ENCODE assay signal across 18 cellular contexts in genomic region chr11:35932641-35933571, GRCh38. TPM values are rescaled to one million over a fixed set of nuclear protein-coding genes. Genes with fewer than 3 reads are reported as not detected.
A peak's percentile ranks its signal among the peaks of the same experiment; 100 is the strongest.
DNase-seq lines count a peak whose midpoint lies in the region; ATAC-seq, FAIRE-seq and TF ChIP-seq lines count a peak whose summit lies in the region.
"Had no signal": no experiment of that assay in that cellular context is flagged by ENCODE, and none has a peak within 500 bp of the region (broad histone marks: within the 10 kb centered on the region; RNA-seq: fewer than 3 reads in every experiment).

No MANE protein-coding gene starts in this region.

- ATAC-seq in HepG2 (no peak), GM21526 (IDR thresholded peaks at IDR 0.05; ENCODE audit: low FRiP score, unreplicated experiment) (no peak)
- no peak for ATAC-seq in stimulated activated naive B cell treated with anti-CD40 and anti-IgM and Interleukin-4, amounts not matched to agents 10 μg/mL and 1 μg/mL and 100 μg/mL, for 72 hours (replicated peaks)
- ATAC-seq: activated CD8-positive, alpha-beta T cell treated with anti-CD3 and anti-CD28 coated beads, Interleukin-2, amount 10 ng/mL, durations not matched to agents 7 days and 5 days; gastrocnemius medialis had no signal

- WGBS in HepG2 (ENCODE audit: low lambda C conversion rate): 15% methylated on average over 6 of the region's 6 CpGs

- H3K9me3 ChIP-seq in HepG2 (ENCODE audit: low read length): no peaks in the 10 kb centered on the region
- H3K9me3 ChIP-seq: BE2C, gastrocnemius medialis had no signal

- DNase-seq in GF-D8 (lab: John Stamatoyannopoulos, UW) (peak; percentile 75), NOMO-1 treated with dmso at 0.1 percent for 144 hours (lab: John Stamatoyannopoulos, UW; ENCODE audit: unreplicated experiment) (peak; percentile 77), brain microvascular endothelial cell (peak; percentile 11), HepG2 (ENCODE audit: low spot score) (no peak), NCI-H1105 treated with DMSO at 0.1 percent for 48 hours (lab: John Stamatoyannopoulos, UW) (no peak), LoVo (ENCODE audit: low spot score) (no peak)
- no peak for DNase-seq in stimulated activated naive B cell treated with anti-CD40 and anti-IgM and Interleukin-4, amounts not matched to agents 10 μg/mL and 1 μg/mL and 100 μg/mL, for 72 hours
- DNase-seq: activated CD8-positive, alpha-beta T cell treated with anti-CD3 and anti-CD28 coated beads, Interleukin-2, amount 10 ng/mL, durations not matched to agents 7 days and 5 days; activated effector memory CD4-positive, alpha-beta T cell treated with Interleukin-2 at 50 U/mL for 16 hours; BE2C; DMS79 treated with DMSO at 0.1 percent for 48 hours; gastrocnemius medialis; immature natural killer cell; NCI-H524 treated with DMSO at 0.1 percent for 48 hours had no signal

- FAIRE-seq in HepG2 (lab: Jason Lieb, UNC): no peak
- FAIRE-seq: astrocyte, GM12891 had no signal

- H3K4me3 ChIP-seq in brain microvascular endothelial cell (ENCODE audit: low read depth, low read length) (no peak overlapping the region), HepG2 (replicated peaks in 1 of 3; ENCODE audit: insufficient read depth in 1 of 3, low read depth in 2 of 3, low read length in 3 of 3) (no peak overlapping the region)
- H3K4me3 ChIP-seq: gastrocnemius medialis, tibial nerve had no signal

- peaks cover 0 to 5% of the 10 kb centered on the region in 2 donors for H3K9me3 Mint-ChIP-seq in stimulated activated naive B cell treated with anti-CD40 and anti-IgM and Interleukin-4, amounts not matched to agents 10 μg/mL and 1 μg/mL and 100 μg/mL, for 72 hours
- H3K9me3 Mint-ChIP-seq: immature natural killer cell had no signal

- no peaks in the 10 kb centered on the region for H3K4me1 Mint-ChIP-seq in stimulated activated naive B cell treated with anti-CD40 and anti-IgM and Interleukin-4, amounts not matched to agents 10 μg/mL and 1 μg/mL and 100 μg/mL, for 72 hours
- H3K4me1 Mint-ChIP-seq: immature natural killer cell had no signal

- no peak for TF ChIP-seq POLR2A in HepG2 (IDR thresholded peaks at IDR 0.05; ENCODE audit: insufficient read depth in 1 of 2, low read depth in 2 of 2, low read length in 2 of 2)

- H3K4me1 ChIP-seq in HepG2 (ENCODE audit: insufficient read depth, low read length): no peaks in the 10 kb centered on the region
- H3K4me1 ChIP-seq: BE2C, tibial nerve had no signal

- no peaks in the 10 kb centered on the region for H3K36me3 Mint-ChIP-seq in stimulated activated naive B cell treated with anti-CD40 and anti-IgM and Interleukin-4, amounts not matched to agents 10 μg/mL and 1 μg/mL and 100 μg/mL, for 72 hours
- H3K36me3 Mint-ChIP-seq: immature natural killer cell had no signal

- CTCF ChIA-PET in HepG2 (lab: Yijun Ruan, JAX; ENCODE audit: low intra/inter-chr PET ratio, low total read pairs): no interaction called here

- no peaks in the 10 kb centered on the region for H4K20me1 ChIP-seq in HepG2 (ENCODE audit: insufficient read depth, low read length)

- no peak overlapping the region for H3K27ac Mint-ChIP-seq in stimulated activated naive B cell treated with anti-CD40 and anti-IgM and Interleukin-4, amounts not matched to agents 10 μg/mL and 1 μg/mL and 100 μg/mL, for 72 hours
- H3K27ac Mint-ChIP-seq: activated CD8-positive, alpha-beta T cell treated with anti-CD3 and anti-CD28 coated beads, Interleukin-2, amount 10 ng/mL, durations not matched to agents 7 days and 5 days; immature natural killer cell had no signal

- POLR2A ChIA-PET in HepG2 (lab: Yijun Ruan, JAX): no interaction called here

- H3K4me3 Mint-ChIP-seq in stimulated activated naive B cell treated with anti-CD40 and anti-IgM and Interleukin-4, amounts not matched to agents 10 μg/mL and 1 μg/mL and 100 μg/mL, for 72 hours: no peak overlapping the region
- H3K4me3 Mint-ChIP-seq: activated CD8-positive, alpha-beta T cell treated with anti-CD3 and anti-CD28 coated beads, Interleukin-2, amount 10 ng/mL, durations not matched to agents 7 days and 5 days; immature natural killer cell had no signal

- H3K27ac ChIP-seq in brain microvascular endothelial cell (no peak overlapping the region), HepG2 (ENCODE audit: extremely low read length, insufficient read depth, low read length) (no peak overlapping the region)
- H3K27ac ChIP-seq: gastrocnemius medialis, tibial nerve had no signal

- H3K27me3 ChIP-seq in brain microvascular endothelial cell (replicated peaks) (no peaks in the 10 kb centered on the region), HepG2 (ENCODE audit: control insufficient read depth in 1 of 2, insufficient read depth in 2 of 2, low read length in 2 of 2) (peaks cover 0 to 25% of the 10 kb centered on the region in 2 experiments; a peak in 3 of 5 replicates)
- H3K27me3 ChIP-seq: BE2C, gastrocnemius medialis, tibial nerve had no signal

- no peak for TF ChIP-seq RAD21 in HepG2 (CRISPR knock-in tag; IDR thresholded peaks at IDR 0.05)

- intact Hi-C loops in HepG2 (cut with micrococcal nuclease; ENCODE audit: unreplicated experiment): no loop called here

- peaks cover 21 to 24% of the 10 kb centered on the region in 2 donors for H3K27me3 Mint-ChIP-seq in stimulated activated naive B cell treated with anti-CD40 and anti-IgM and Interleukin-4, amounts not matched to agents 10 μg/mL and 1 μg/mL and 100 μg/mL, for 72 hours

- BruUV-seq in HepG2 (replicated peaks; lab: Mats Ljungman, UMichigan): no TSS peak

- TF ChIP-seq CTCF in brain microvascular endothelial cell (IDR thresholded peaks at IDR 0.05; ENCODE audit: low read depth, low read length, missing control alignments): no peak
- TF ChIP-seq CTCF in HepG2 (CRISPR knock-in tag; IDR thresholded peaks at IDR 0.05): no peak

- in situ Hi-C loops in brain microvascular endothelial cell (cut with HindIII; ENCODE audit: low pct_ligation_motif_present, low sequenced_read_pairs) (no loop called here), HepG2 (cut with HindIII; ENCODE audit: extremely low pct_ligation_motif_present, low pct_unique_long_range_greater_than_20kb) (no loop called here)

- no peak overlapping the region for H3K9ac ChIP-seq in HepG2 (ENCODE audit: insufficient read depth, low read depth, low read length)

- no peak overlapping the region for H2AFZ ChIP-seq in HepG2 (ENCODE audit: low read length)

- H3K36me3 ChIP-seq in brain microvascular endothelial cell (replicated peaks) (no peaks in the 10 kb centered on the region), HepG2 (replicated peaks in 1 of 2; ENCODE audit: control insufficient read depth in 1 of 2, insufficient read depth in 2 of 2, low read length in 2 of 2) (no peaks in the 10 kb centered on the region)
- H3K36me3 ChIP-seq: BE2C, gastrocnemius medialis, tibial nerve had no signal

- no peak overlapping the region for H3K4me2 ChIP-seq in HepG2 (ENCODE audit: low read depth, low read length)

- TF ChIP-seq EP300 in HepG2 (IDR thresholded peaks at IDR 0.05; ENCODE audit: low read depth in 2 of 2, low read length in 2 of 2) (no peak), HepG2 (CRISPR knock-in tag; IDR thresholded peaks at IDR 0.05; ENCODE audit: borderline replicate concordance) (no peak)

- no peaks in the 10 kb centered on the region for H3K79me2 ChIP-seq in HepG2 (ENCODE audit: insufficient read depth, low read length)

TF ChIP-seq in HepG2, 621 proteins besides CTCF, POLR2A, EP300 and RAD21:
- TF ChIP-seq CEBPB (IDR thresholded peaks at IDR 0.05; ENCODE audit: borderline replicate concordance, low read depth, low read length) (0 out of 2 replicates have a peak, but pooled peaks have one; percentile 11), CREB1 (IDR thresholded peaks at IDR 0.05) (no peak), CREB1 (CRISPR knock-in tag; IDR thresholded peaks at IDR 0.05) (no peak)

RNA-seq across cellular contexts. Expression of gene LDLRAD3, which starts 11.0 kb away (rescaled TPM):
- total RNA-seq in HepG2 (2016; rRNA removed; fragmentation: Illumina TruSeq; extraction: Trizol): 0.34 and 0.60 TPM in 2 replicates
- 2.7 and 2.8 TPM in 2 replicates for total RNA-seq in HepG2 (2016; cell fraction: cytosol; rRNA removed; fragmentation: Illumina TruSeq; extraction: Trizol; ENCODE audit: low read depth)
- total RNA-seq in HepG2 (2016; cell fraction: insoluble cytoplasmic fraction; rRNA removed; fragmentation: Illumina TruSeq; extraction: Trizol): 0.30 TPM in 2 replicates
- total RNA-seq in HepG2 (2016; cell fraction: membrane; rRNA removed; fragmentation: Illumina TruSeq; extraction: Trizol): 0.31 and 0.65 TPM in 2 replicates
- total RNA-seq in HepG2 (2016; cell fraction: nucleus; rRNA removed; fragmentation: Illumina TruSeq; extraction: Trizol): 0.75 and 1.1 TPM in 2 replicates
- 0.50 and 0.67 TPM in 2 replicates for polyA plus RNA-seq in HepG2 (2011; rRNA removed)
- 0.38 and 0.70 TPM in 2 replicates for polyA plus RNA-seq in HepG2 (2011; cell fraction: cytosol; rRNA removed)
- polyA plus RNA-seq in HepG2 (2011; cell fraction: nucleus; rRNA removed): 0.16 and 0.21 TPM in 2 replicates
- 0.20 and 0.51 TPM in 2 replicates for polyA plus RNA-seq in HepG2 (2012)
- polyA plus RNA-seq in HepG2 (2016; cell fraction: cytosol; fragmentation: Illumina TruSeq; extraction: Trizol; ENCODE audit: low read depth): 0.12 and 0.14 TPM in 2 replicates
- 0.37 and 0.61 TPM in 2 replicates for polyA plus RNA-seq in HepG2 (2016; cell fraction: insoluble cytoplasmic fraction; fragmentation: Illumina TruSeq; extraction: Trizol; ENCODE audit: low read depth)
- polyA plus RNA-seq in HepG2 (2016; cell fraction: membrane; fragmentation: Illumina TruSeq; extraction: Trizol; ENCODE audit: low read depth): 0.37 and 0.43 TPM in 2 replicates
- polyA plus RNA-seq in HepG2 (2016; cell fraction: nucleus; fragmentation: Illumina TruSeq; extraction: Trizol; ENCODE audit: insufficient read depth, low read depth): 0.85 and 0.99 TPM in 2 replicates
- 1.6 and 15.8 TPM in 2 replicates for polyA minus RNA-seq in HepG2 (2011; rRNA and poly(A)+ RNA removed; ENCODE audit: low replicate concordance)
- 0.40 TPM in 1 of 2 replicates, not detected in the other for polyA minus RNA-seq in HepG2 (2011; cell fraction: cytosol; rRNA and poly(A)+ RNA removed)
- polyA minus RNA-seq in HepG2 (2011; cell fraction: nucleus; rRNA and poly(A)+ RNA removed): 0.13 and 0.62 TPM in 2 replicates

Comparison
In these comparisons a context has a peak if more than half of its experiments do, and no peak if none do; other contexts are left out.
1. DNase-seq: peak in GF-D8 (single experiment), NOMO-1 treated with dmso at 0.1 percent for 144 hours (single experiment) and brain microvascular endothelial cell (single experiment); none in HepG2 (single experiment), stimulated activated naive B cell treated with anti-CD40 and anti-IgM and Interleukin-4, amounts not matched to agents 10 μg/mL and 1 μg/mL and 100 μg/mL, for 72 hours (single experiment), NCI-H1105 treated with DMSO at 0.1 percent for 48 hours (single experiment) and LoVo (single experiment).